Comparison of ENCODE assay signal across 8 cellular contexts in genomic region chr9:112925058-112925641, GRCh38. TPM values are rescaled to one million over a fixed set of nuclear protein-coding genes. Genes with fewer than 3 reads are reported as not detected.
DNase-seq lines count a peak whose midpoint lies in the region; ATAC-seq, FAIRE-seq and TF ChIP-seq lines count a peak whose summit lies in the region.

No MANE protein-coding gene starts in this region.

- H3K4me3 ChIP-seq in PC-9 (no peak overlapping the region), small intestine (ENCODE audit: low read depth in 1 of 2, low read length in 2 of 2) (no peak overlapping the region)

- H3K27me3 ChIP-seq in PC-9 (ENCODE audit: insufficient read depth, low read depth): no peaks in the 10 kb centered on the region
- peaks cover 0 to 6% of the 10 kb centered on the region in 2 donors for H3K27me3 ChIP-seq in small intestine (ENCODE audit: control insufficient read depth in 2 of 2, insufficient read depth in 2 of 2, low read length in 2 of 2)

- H3K27ac ChIP-seq in PC-9 (no peak overlapping the region), small intestine (ENCODE audit: low read depth in 1 of 2, low read length in 1 of 2) (no peak overlapping the region)

- peak; percentile 68 for TF ChIP-seq CTCF in PC-9 (conservative IDR thresholded peaks at IDR 0.05)

- H3K9me3 ChIP-seq in PC-9 (ENCODE audit: insufficient read depth, low read depth) (no peaks in the 10 kb centered on the region), small intestine (ENCODE audit: control insufficient read depth, low read depth) (no peaks in the 10 kb centered on the region)

- 0 out of 2 replicates have a peak, but pooled peaks cover 4% of the 10 kb centered on the region for H3K4me1 ChIP-seq in PC-9 (replicated peaks; ENCODE audit: insufficient read depth)
- H3K4me1 ChIP-seq in small intestine (ENCODE audit: control insufficient read depth in 2 of 2, insufficient read depth in 1 of 2, low read depth in 1 of 2, low read length in 1 of 2): no peaks in the 10 kb centered on the region

- 0 out of 2 replicates have a peak overlapping the region, but pooled peaks have one; percentile 5 for H3K4me2 ChIP-seq in PC-9

- H4K20me1 ChIP-seq in PC-9 (ENCODE audit: insufficient read depth): no peaks in the 10 kb centered on the region

- intact Hi-C loops in PC-9 (cut with micrococcal nuclease; ENCODE audit: unreplicated experiment): loop anchor here (1.0 to 10.0 kb wide), 3 partner anchors 263 to 732 kb away; partner anchors contain the start of genes CDC26 and PRPF4

- ATAC-seq in GM18519 (IDR thresholded peaks at IDR 0.05; ENCODE audit: low FRiP score, unreplicated experiment) (no peak), GM21786 (IDR thresholded peaks at IDR 0.05; ENCODE audit: unreplicated experiment) (no peak), HG02870 (IDR thresholded peaks at IDR 0.05; ENCODE audit: unreplicated experiment) (no peak)

- 25 to 33% (median 31%) methylated on average over 8 of the region's 8 CpGs for WGBS in small intestine, 3 donors

- H3K9me2 ChIP-seq in PC-9 (ENCODE audit: insufficient read depth): no peaks in the 10 kb centered on the region

- FAIRE-seq in small intestine (lab: Jason Lieb, UNC): no peak

- H3K36me3 ChIP-seq in PC-9 (ENCODE audit: low read depth) (no peaks in the 10 kb centered on the region), small intestine (ENCODE audit: control insufficient read depth in 2 of 2, insufficient read depth in 2 of 2, low read length in 2 of 2) (no peaks in the 10 kb centered on the region)

- CTCF ChIA-PET in PC-9 (lab: Charles Lee): interaction anchor here (0.6 to 0.8 kb wide), 2 partner anchors 187 to 669 kb away, joined by 3 to 16 read pairs; no protein-coding TSS in a partner anchor

- H3F3A ChIP-seq in PC-9 (ENCODE audit: insufficient read depth, low read depth): no peaks in the 10 kb centered on the region

- DNase-seq in DMS153 treated with DMSO at 0.1 percent for 48 hours (lab: John Stamatoyannopoulos, UW; ENCODE audit: unreplicated experiment) (peak; percentile 23), HT-29 (ENCODE audit: low spot score) (peak; percentile 77), PC-9 (peak; percentile 37 to 38), erythroblast (lab: John Stamatoyannopoulos, UW) (peak; percentile 17 to 40), small intestine (peak; percentile 61)

- no peak overlapping the region for H2AFZ ChIP-seq in PC-9

- POLR2A ChIA-PET in PC-9 (lab: Charles Lee; ENCODE audit: unreplicated experiment): no interaction called here

- BruUV-seq in PC-9 (replicated peaks; lab: Mats Ljungman, UMichigan): no TSS peak

- no peaks in the 10 kb centered on the region for H3K79me2 ChIP-seq in PC-9 (ENCODE audit: low read depth)

- TF ChIP-seq POLR2A in erythroblast (IDR thresholded peaks at IDR 0.05; ENCODE audit: low read length): no peak

RNA-seq across cellular contexts. Expression of gene SLC46A2, which starts 34.5 kb away (rescaled TPM):
- not detected in 2 replicates for total RNA-seq in HT-29 (2014; rRNA removed; shearing (Covaris generic))
- not detected in 2 replicates for total RNA-seq in PC-9 (2021)
- polyA plus RNA-seq in small intestine: under 1 TPM in 1 of 3 donors, not detected in 2; 0.03 TPM

Comparison
In these comparisons a context has a peak if more than half of its experiments do, and no peak if none do; other contexts are left out.
1. DNase-seq: peak in every context shown above with its lines; median percentile 77 in HT-29; 61 in small intestine; 38 in PC-9; 28 in erythroblast; 23 in DMS153 treated with DMSO at 0.1 percent for 48 hours.